11 cellular contexts compared by ENCODE assay signal in genomic region chr11:2581151-2581930, GRCh38.
DNase-seq lines count a peak whose midpoint lies in the region; ATAC-seq and TF ChIP-seq lines count a peak whose summit lies in the region.
"Had no signal": no experiment of that assay in that cellular context is flagged by ENCODE, and none has a peak within 500 bp of the region (broad histone marks: within the 10 kb centered on the region; RNA-seq: fewer than 3 reads in every experiment).

No MANE protein-coding gene starts in this region.

- no peak overlapping the region for H3K4ac ChIP-seq in H9 (ENCODE audit: low read depth, low read length)

- H2BK5ac ChIP-seq in H9 (ENCODE audit: insufficient read length, low read length) = no peak overlapping the region

- no peak overlapping the region for H2BK12ac ChIP-seq in H9 (ENCODE audit: insufficient read length, low read depth, low read length)

- H3K9me3 ChIP-seq in BE2C = no peaks in the 10 kb centered on the region
- no peaks in the 10 kb centered on the region for H3K9me3 ChIP-seq in H9 (ENCODE audit: control insufficient read depth, low read depth, low read length)
- no peaks in the 10 kb centered on the region for H3K9me3 ChIP-seq in osteoblast (ENCODE audit: low read depth, low read length)
- no peaks in the 10 kb centered on the region for H3K9me3 ChIP-seq in esophagus squamous epithelium

- intact Hi-C loops in Right ventricle myocardium superior (cut with DNase I) (no loop called here), esophagus squamous epithelium (cut with DNase I) (no loop called here)

- ATAC-seq in Right ventricle myocardium superior (ENCODE audit: poor library complexity) = no peak
- ATAC-seq: PC-3 had no signal

- H3K36me3 Mint-ChIP-seq in H9 (ENCODE audit: insufficient read depth in 1 of 3, low read depth in 3 of 3) = no peaks in the 10 kb centered on the region
- H3K36me3 Mint-ChIP-seq: activated naive CD4-positive, alpha-beta T cell treated with anti-CD3 and anti-CD28 coated beads, Interleukin-2, amount 50 U/mL, for 24 hours had no signal

- H3K4me3 ChIP-seq in BE2C (ENCODE audit: low read depth, low read length) (no peak overlapping the region), osteoblast (ENCODE audit: insufficient read depth, low read length) (no peak overlapping the region), esophagus squamous epithelium (no peak overlapping the region)

- H3K14ac ChIP-seq in H9 (ENCODE audit: insufficient read depth, low read length) = no peak overlapping the region; the same call in 1 of the 2 replicates

- H3K4me2 ChIP-seq in H9 (ENCODE audit: insufficient read depth, insufficient read length, low read length) = no peak overlapping the region
- no peak overlapping the region for H3K4me2 ChIP-seq in osteoblast (ENCODE audit: insufficient read depth, low read length)

- DNase-seq in BE2C (peak; percentile 1), H9 (peak; percentile 25), Right ventricle myocardium superior (peak; percentile 37), osteoblast (ENCODE audit: insufficient read length, low spot score, missing footprints) (peak; percentile 54), esophagus squamous epithelium (lab: John Stamatoyannopoulos, UW) (no peak), EL (no peak), putamen (ENCODE audit: low spot score) (no peak)
- no peak for DNase-seq in activated CD4-positive, alpha-beta T cell treated with anti-CD3 and anti-CD28 coated beads, Interleukin-2, amount 50 U/mL, for 1 hour
- DNase-seq: NCI-H2227 treated with DMSO at 0.1 percent for 48 hours, PC-3 had no signal

- peaks cover 55% of the 10 kb centered on the region for H3K27me3 Mint-ChIP-seq in H9 (ENCODE audit: low read depth)
- H3K27me3 Mint-ChIP-seq: activated naive CD4-positive, alpha-beta T cell treated with anti-CD3 and anti-CD28 coated beads, Interleukin-2, amount 50 U/mL, for 24 hours had no signal

- no CpG with 5 or more reads among the region's 22 CpGs for WGBS in H9 (ENCODE audit: extremely low coverage, insufficient read length, low lambda C conversion rate)
- 82% methylated on average over 11 of the region's 22 CpGs; no CpG with 5 or more reads in 1 of the 2 donors for WGBS in esophagus squamous epithelium, 2 donors

- H2AFZ ChIP-seq in H9 (ENCODE audit: low read length) (no peak overlapping the region), osteoblast (ENCODE audit: low read length) (no peak overlapping the region)

- no peaks in the 10 kb centered on the region for H3K79me1 ChIP-seq in H9 (ENCODE audit: insufficient read depth, low read depth, low read length, poor library complexity, severe bottlenecking)

- no peak overlapping the region for H4K5ac ChIP-seq in H9 (ENCODE audit: insufficient read length, low read depth, low read length)

- H3K4me3 Mint-ChIP-seq in H9 = no peak overlapping the region
- H3K4me3 Mint-ChIP-seq: activated naive CD4-positive, alpha-beta T cell treated with anti-CD3 and anti-CD28 coated beads, Interleukin-2, amount 50 U/mL, for 24 hours had no signal

- H4K8ac ChIP-seq in H9 (replicated peaks; ENCODE audit: insufficient read length, low read depth, low read length) = no peak overlapping the region

- no peak overlapping the region for H3K56ac ChIP-seq in H9 (ENCODE audit: insufficient read length, low read depth, low read length)

- peaks cover 2 to 5% of the 10 kb centered on the region in 2 experiments; a peak in 2 of 4 replicates for H3K4me1 Mint-ChIP-seq in H9
- H3K4me1 Mint-ChIP-seq: activated naive CD4-positive, alpha-beta T cell treated with anti-CD3 and anti-CD28 coated beads, Interleukin-2, amount 50 U/mL, for 24 hours had no signal

- H2BK20ac ChIP-seq in H9 (ENCODE audit: low read depth, low read length, poor library complexity, severe bottlenecking) = no peak overlapping the region

- H3K23me2 ChIP-seq in H9 (ENCODE audit: insufficient read length, low read depth, low read length, poor library complexity, severe bottlenecking) = no peaks in the 10 kb centered on the region

- TF ChIP-seq POLR2A in esophagus squamous epithelium (IDR thresholded peaks at IDR 0.05) = no peak

- no peak overlapping the region for H3K27ac ChIP-seq in H9 (ENCODE audit: insufficient read length, low read depth, low read length)
- H3K27ac ChIP-seq in osteoblast (ENCODE audit: low read depth, low read length) = no peak overlapping the region
- no peak overlapping the region for H3K27ac ChIP-seq in esophagus squamous epithelium

- no peak overlapping the region for H4K91ac ChIP-seq in H9 (ENCODE audit: insufficient read length, low read depth, low read length)

- H2BK120ac ChIP-seq in H9 (ENCODE audit: low read depth, low read length, poor library complexity, severe bottlenecking) = no peak overlapping the region

- H3K79me2 ChIP-seq in H9 (ENCODE audit: insufficient read depth, low read length) (no peaks in the 10 kb centered on the region), osteoblast (ENCODE audit: insufficient read depth, low read length) (no peaks in the 10 kb centered on the region)

- H3K4me1 ChIP-seq in BE2C (no peaks in the 10 kb centered on the region), H9 (ENCODE audit: insufficient read depth, low read length) (no peaks in the 10 kb centered on the region), osteoblast (ENCODE audit: insufficient read depth, low read length) (no peaks in the 10 kb centered on the region), esophagus squamous epithelium (no peaks in the 10 kb centered on the region)

- H2AK5ac ChIP-seq in H9 (ENCODE audit: insufficient read length, low read length) = no peak overlapping the region

- no peak overlapping the region for H3K9ac ChIP-seq in H9 (ENCODE audit: extremely low read depth, insufficient read length, low read length)

- H3K27me3 ChIP-seq in BE2C (no peaks in the 10 kb centered on the region), H9 (ENCODE audit: insufficient read depth, low read length) (peaks cover 6% of the 10 kb centered on the region; the same call in 1 of the 2 replicates), osteoblast (ENCODE audit: insufficient read depth, low read length) (no peaks in the 10 kb centered on the region), esophagus squamous epithelium (no peaks in the 10 kb centered on the region)

- TF ChIP-seq CTCF in BE2C (IDR thresholded peaks at IDR 0.05; ENCODE audit: low read depth, low read length) (no peak), H9 (conservative IDR thresholded peaks at IDR 0.05) (no peak), osteoblast (IDR thresholded peaks at IDR 0.05; ENCODE audit: extremely low read depth, low read depth, low read length) (no peak), esophagus squamous epithelium (IDR thresholded peaks at IDR 0.05) (no peak)

- no peak overlapping the region for H2BK15ac ChIP-seq in H9 (ENCODE audit: low read depth, low read length)

- H3K18ac ChIP-seq in H9 (ENCODE audit: insufficient read length, low read depth, low read length) = no peak overlapping the region

- no peaks in the 10 kb centered on the region for H3K36me3 ChIP-seq in BE2C
- H3K36me3 ChIP-seq in osteoblast (ENCODE audit: insufficient read depth, low read length) = no peaks in the 10 kb centered on the region
- H3K36me3 ChIP-seq in esophagus squamous epithelium = no peaks in the 10 kb centered on the region

- no peaks in the 10 kb centered on the region for H4K20me1 ChIP-seq in H9 (ENCODE audit: control insufficient read depth, insufficient read depth, insufficient read length)
- no peaks in the 10 kb centered on the region for H4K20me1 ChIP-seq in osteoblast (ENCODE audit: insufficient read depth, low read length)

- H3T11ph ChIP-seq in H9 (ENCODE audit: low read length) = no peak overlapping the region

- no peak overlapping the region; a peak in 1 of 7 replicates for H3K27ac Mint-ChIP-seq in H9
- H3K27ac Mint-ChIP-seq: activated naive CD4-positive, alpha-beta T cell treated with anti-CD3 and anti-CD28 coated beads, Interleukin-2, amount 50 U/mL, for 24 hours had no signal

- H3K23ac ChIP-seq in H9 (ENCODE audit: insufficient read length, low read depth, low read length) = no peak overlapping the region

- no peaks in the 10 kb centered on the region for H3K9me3 Mint-ChIP-seq in H9
- H3K9me3 Mint-ChIP-seq: activated naive CD4-positive, alpha-beta T cell treated with anti-CD3 and anti-CD28 coated beads, Interleukin-2, amount 50 U/mL, for 24 hours had no signal

Comparison
In these comparisons a context has a peak if more than half of its experiments do, and no peak if none do; other contexts are left out.
1. DNase-seq: peak in BE2C (single experiment), H9 (single experiment), Right ventricle myocardium superior (single experiment) and osteoblast (single experiment); none in esophagus squamous epithelium (single experiment), EL (single experiment), putamen (single experiment) and activated CD4-positive, alpha-beta T cell treated with anti-CD3 and anti-CD28 coated beads, Interleukin-2, amount 50 U/mL, for 1 hour (single experiment).